Comparison of ENCODE assay signal across 29 cellular contexts in genomic region chr16:27532088-27532810, GRCh38. TPM values are rescaled to one million over a fixed set of nuclear protein-coding genes. Genes with fewer than 3 reads are reported as not detected.
DNase-seq lines count a peak whose midpoint lies in the region; ATAC-seq and TF ChIP-seq lines count a peak whose summit lies in the region.
"Had no signal": no experiment of that assay in that cellular context is flagged by ENCODE, and none has a peak within 500 bp of the region (broad histone marks: within the 10 kb centered on the region; RNA-seq: fewer than 3 reads in every experiment).

No MANE protein-coding gene starts in this region.

- no peak overlapping the region for H2AFZ ChIP-seq in Karpas-422 (ENCODE audit: low read length)
- H2AFZ ChIP-seq: hepatocyte had no signal

- H3K9me3 ChIP-seq in cardiac muscle cell (ENCODE audit: low read depth): no peaks in the 10 kb centered on the region
- no peaks in the 10 kb centered on the region for H3K9me3 ChIP-seq in Karpas-422 (ENCODE audit: low read length)
- H3K9me3 ChIP-seq: MG63, tibial nerve had no signal

- no peak overlapping the region for H3K9ac ChIP-seq in Karpas-422 (ENCODE audit: low read length)

- DNase-seq in cardiac muscle cell (ENCODE audit: low read depth in 1 of 2, low spot score in 1 of 2) (no peak), left ventricle myocardium superior (no peak), Karpas-422 (no peak)
- no peak for DNase-seq in activated T-helper 2 cell treated with anti-CD3 and anti-CD28 coated beads, Interferon-gamma antibody, Interleukin-2, Interleukin-4, amounts not matched to agents 10 μg/mL and 5 μg/mL and 100 μg/mL, durations not matched to agents 14 hours and 24 hours and 36 hours (ENCODE audit: low spot score)
- DNase-seq: aorta; Calu3; DND-41; effector memory CD4-positive, alpha-beta T cell; left colon; mesendoderm; MG63; NCI-H1417 treated with DMSO at 0.1 percent for 48 hours; NCI-H2081; NCI-H345; NCI-H748 treated with DMSO at 0.1 percent for 48 hours; small intestine; stimulated activated CD4-positive, alpha-beta T cell treated with anti-CD3 and anti-CD28 coated beads, Interleukin-1b, Interleukin-23, amount 100 ng/mL, for 48 hours; T-cell had no signal

- ATAC-seq in left ventricle myocardium superior: no peak
- ATAC-seq in GM18858 (IDR thresholded peaks at IDR 0.05; ENCODE audit: unreplicated experiment): no peak
- ATAC-seq in HG02970 (IDR thresholded peaks at IDR 0.05; ENCODE audit: low FRiP score, unreplicated experiment): no peak
- ATAC-seq: activated CD4-positive, CD25-positive, alpha-beta regulatory T cell treated with anti-CD3 and anti-CD28 coated beads, Interleukin-2, amount 50 U/mL, for 24 hours; HCT116; K562; left colon; T-cell had no signal

- H3K27ac ChIP-seq in cardiac muscle cell: peak overlapping the region; percentile 83
- H3K27ac ChIP-seq in Karpas-422 (ENCODE audit: low read length): no peak overlapping the region
- H3K27ac ChIP-seq: C4-2B, coronary artery, hepatocyte, tibial nerve had no signal

- H3K4me3 Mint-ChIP-seq in activated T-helper 2 cell treated with anti-CD3 and anti-CD28 coated beads, Interferon-gamma antibody, Interleukin-2, Interleukin-4, amounts not matched to agents 10 μg/mL and 5 μg/mL and 100 μg/mL, durations not matched to agents 14 hours and 24 hours and 36 hours (ENCODE audit: low read depth): no peak overlapping the region
- no peak overlapping the region for H3K4me3 Mint-ChIP-seq in nephron
- H3K4me3 Mint-ChIP-seq: T-cell had no signal

- no peak for TF ChIP-seq CTCF in cardiac muscle cell (IDR thresholded peaks at IDR 0.05; ENCODE audit: low read depth, low read length)
- TF ChIP-seq CTCF in nephron (IDR thresholded peaks at IDR 0.05; ENCODE audit: unreplicated experiment in 3 of 3): no peak

- peak overlapping the region; percentile 33 for H3K27ac Mint-ChIP-seq in activated T-helper 2 cell treated with anti-CD3 and anti-CD28 coated beads, Interferon-gamma antibody, Interleukin-2, Interleukin-4, amounts not matched to agents 10 μg/mL and 5 μg/mL and 100 μg/mL, durations not matched to agents 14 hours and 24 hours and 36 hours
- peak overlapping the region; percentile 53 to 81 (median 81) for H3K27ac Mint-ChIP-seq in nephron

- H3K9me3 Mint-ChIP-seq in activated T-helper 2 cell treated with anti-CD3 and anti-CD28 coated beads, Interferon-gamma antibody, Interleukin-2, Interleukin-4, amounts not matched to agents 10 μg/mL and 5 μg/mL and 100 μg/mL, durations not matched to agents 14 hours and 24 hours and 36 hours: no peaks in the 10 kb centered on the region
- H3K9me3 Mint-ChIP-seq in nephron: no peaks in the 10 kb centered on the region
- H3K9me3 Mint-ChIP-seq: activated naive CD4-positive, alpha-beta T cell treated with anti-CD3 and anti-CD28 coated beads, Interleukin-2, amount 50 U/mL, for 72 hours; T-cell had no signal

- no peaks in the 10 kb centered on the region for H3K9me2 ChIP-seq in Karpas-422 (replicated peaks; ENCODE audit: insufficient read depth, low read length)

- H3K79me2 ChIP-seq in Karpas-422 (ENCODE audit: low read length): no peaks in the 10 kb centered on the region
- H3K79me2 ChIP-seq: hepatocyte had no signal

- H3K36me3 Mint-ChIP-seq in activated T-helper 2 cell treated with anti-CD3 and anti-CD28 coated beads, Interferon-gamma antibody, Interleukin-2, Interleukin-4, amounts not matched to agents 10 μg/mL and 5 μg/mL and 100 μg/mL, durations not matched to agents 14 hours and 24 hours and 36 hours (ENCODE audit: low read depth): peaks cover 72% of the 10 kb centered on the region
- peaks cover 85% of the 10 kb centered on the region for H3K36me3 Mint-ChIP-seq in nephron (ENCODE audit: low read depth)

- peaks cover 6% of the 10 kb centered on the region for H3K4me1 Mint-ChIP-seq in activated T-helper 2 cell treated with anti-CD3 and anti-CD28 coated beads, Interferon-gamma antibody, Interleukin-2, Interleukin-4, amounts not matched to agents 10 μg/mL and 5 μg/mL and 100 μg/mL, durations not matched to agents 14 hours and 24 hours and 36 hours (ENCODE audit: low read depth)
- H3K4me1 Mint-ChIP-seq in nephron: peaks cover 27% of the 10 kb centered on the region

- H3K4me1 ChIP-seq in cardiac muscle cell (ENCODE audit: low read depth) (peaks cover 15% of the 10 kb centered on the region), Karpas-422 (ENCODE audit: low read length) (no peaks in the 10 kb centered on the region)
- H3K4me1 ChIP-seq: tibial nerve had no signal

- H3K27me3 Mint-ChIP-seq in activated T-helper 2 cell treated with anti-CD3 and anti-CD28 coated beads, Interferon-gamma antibody, Interleukin-2, Interleukin-4, amounts not matched to agents 10 μg/mL and 5 μg/mL and 100 μg/mL, durations not matched to agents 14 hours and 24 hours and 36 hours (ENCODE audit: low read depth): no peaks in the 10 kb centered on the region
- H3K27me3 Mint-ChIP-seq in nephron (ENCODE audit: low read depth): no peaks in the 10 kb centered on the region
- H3K27me3 Mint-ChIP-seq: T-cell had no signal

- no peaks in the 10 kb centered on the region for H3K27me3 ChIP-seq in cardiac muscle cell
- H3K27me3 ChIP-seq in Karpas-422 (ENCODE audit: low read length): no peaks in the 10 kb centered on the region
- H3K27me3 ChIP-seq: hepatocyte, MG63, tibial nerve had no signal

- H4K20me1 ChIP-seq in Karpas-422 (ENCODE audit: insufficient read depth, low read depth, low read length): no peaks in the 10 kb centered on the region

- H3K4me3 ChIP-seq in cardiac muscle cell (no peak overlapping the region), Karpas-422 (ENCODE audit: low read length) (no peak overlapping the region)
- H3K4me3 ChIP-seq: coronary artery, hepatocyte, K562, MG63, tibial nerve had no signal

- intact Hi-C loops in left ventricle myocardium superior (cut with micrococcal nuclease): no loop called here
- intact Hi-C loops in activated T-helper 2 cell treated with anti-CD3 and anti-CD28 coated beads, Interferon-gamma antibody, Interleukin-2, Interleukin-4, amounts not matched to agents 10 μg/mL and 5 μg/mL and 100 μg/mL, durations not matched to agents 14 hours and 24 hours and 36 hours (cut with micrococcal nuclease): no loop called here

- H3K36me3 ChIP-seq in cardiac muscle cell (peaks cover 68% of the 10 kb centered on the region), Karpas-422 (ENCODE audit: insufficient read depth, low read length) (peaks cover 12% of the 10 kb centered on the region; the same call in 1 of the 2 replicates)

- H3K4me2 ChIP-seq in Karpas-422 (ENCODE audit: low read depth, low read length, poor library complexity, severe bottlenecking): no peak overlapping the region
- H3K4me2 ChIP-seq: hepatocyte had no signal

RNA-seq across cellular contexts. Expression of gene GTF3C1, which starts 17.5 kb away (rescaled TPM):
- total RNA-seq in cardiac muscle cell (144 and 162 TPM in 2 replicates), left ventricle myocardium superior (56.4 TPM)
- polyA plus RNA-seq in cardiac muscle cell: 82.9 and 113 TPM in 2 replicates
- 62.2 and 66.9 TPM in 2 replicates for total RNA-seq in activated T-helper 2 cell treated with anti-CD3 and anti-CD28 coated beads, Interferon-gamma antibody, Interleukin-2, Interleukin-4, amounts not matched to agents 10 μg/mL and 5 μg/mL and 100 μg/mL, durations not matched to agents 14 hours and 24 hours and 36 hours
- 46.6 and 78.0 TPM in 2 replicates for total RNA-seq in Karpas-422 (2014; rRNA removed; shearing (Covaris generic); ENCODE audit: low replicate concordance)

RNA-seq across cellular contexts. Expression of gene KATNIP, which starts 17.7 kb away (rescaled TPM):
- total RNA-seq in cardiac muscle cell: 12.6 and 24.1 TPM in 2 replicates
- 10.8 and 11.2 TPM in 2 replicates for polyA plus RNA-seq in cardiac muscle cell
- total RNA-seq in left ventricle myocardium superior: 12.7 TPM
- 14.2 and 17.0 TPM in 2 replicates for total RNA-seq in activated T-helper 2 cell treated with anti-CD3 and anti-CD28 coated beads, Interferon-gamma antibody, Interleukin-2, Interleukin-4, amounts not matched to agents 10 μg/mL and 5 μg/mL and 100 μg/mL, durations not matched to agents 14 hours and 24 hours and 36 hours
- total RNA-seq in Karpas-422 (2014; rRNA removed; shearing (Covaris generic); ENCODE audit: low replicate concordance): 8.5 and 14.4 TPM in 2 replicates
